1 cellular context compared by ENCODE assay signal in genomic region chr4:7654550-7655266, GRCh38.
TF ChIP-seq lines count a peak whose summit lies in the region.

No MANE protein-coding gene starts in this region.

TF ChIP-seq in WTC11, 78 proteins besides CTCF, POLR2A, EP300 and RAD21 (continued from another document):
- TF ChIP-seq USF2 (CRISPR knock-in tag; IDR thresholded peaks at IDR 0.05): no peak
